Comparison of ENCODE assay signal across 30 cellular contexts in the genomic region with DNA sequence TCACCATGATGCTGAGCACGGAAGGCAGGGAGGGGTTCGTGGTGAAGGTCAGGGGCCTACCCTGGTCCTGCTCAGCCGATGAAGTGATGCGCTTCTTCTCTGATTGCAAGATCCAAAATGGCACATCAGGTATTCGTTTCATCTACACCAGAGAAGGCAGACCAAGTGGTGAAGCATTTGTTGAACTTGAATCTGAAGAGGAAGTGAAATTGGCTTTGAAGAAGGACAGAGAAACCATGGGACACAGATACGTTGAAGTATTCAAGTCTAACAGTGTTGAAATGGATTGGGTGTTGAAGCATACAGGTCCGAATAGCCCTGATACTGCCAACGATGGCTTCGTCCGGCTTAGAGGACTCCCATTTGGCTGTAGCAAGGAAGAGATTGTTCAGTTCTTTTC. TPM values are rescaled to one million over a fixed set of nuclear protein-coding genes. Genes with fewer than 3 reads are reported as not detected.
DNase-seq lines count a peak whose midpoint lies in the region; ATAC-seq, FAIRE-seq and TF ChIP-seq lines count a peak whose summit lies in the region.
"Had no signal": no experiment of that assay in that cellular context is flagged by ENCODE, and none has a peak within 500 bp of the region (broad histone marks: within the 10 kb centered on the region; RNA-seq: fewer than 3 reads in every experiment).

No MANE protein-coding gene starts in this region.

- peak overlapping the region in 3 of 8 donors; percentile 11 to 44 (median 22) for H3K27ac Mint-ChIP-seq in CD8-positive, alpha-beta memory T cell
- H3K27ac Mint-ChIP-seq: activated T-helper 1 cell treated with anti-CD3 and anti-CD28 coated beads, Interleukin-12 subunit alpha, Interleukin-12 subunit beta, Interleukin-2, Interleukin-4 antibody, amounts not matched to agents 30 ng/mL and 10 ng/mL and 1 ng/mL, durations not matched to agents 14 hours and 24 hours and 36 hours had no signal

- no peaks in the 10 kb centered on the region for H3K9me3 Mint-ChIP-seq in CD8-positive, alpha-beta memory T cell
- H3K9me3 Mint-ChIP-seq: activated T-helper 1 cell treated with anti-CD3 and anti-CD28 coated beads, Interleukin-12 subunit alpha, Interleukin-12 subunit beta, Interleukin-2, Interleukin-4 antibody, amounts not matched to agents 30 ng/mL and 10 ng/mL and 1 ng/mL, durations not matched to agents 14 hours and 24 hours and 36 hours had no signal

- H3K4me1 Mint-ChIP-seq in CD8-positive, alpha-beta memory T cell = peaks cover 37 to 64% (median 64%) of the 10 kb centered on the region in 3 donors

- no peak for TF ChIP-seq POLR2A in GM12878 (IDR thresholded peaks at IDR 0.05; ENCODE audit: low read depth, low read length)

- no peak for TF ChIP-seq RAD21 in GM12878 (IDR thresholded peaks at IDR 0.05; ENCODE audit: insufficient read depth, low read depth, low read length)

- no peak overlapping the region for H2AFZ ChIP-seq in GM12878 (ENCODE audit: control insufficient read depth, low read depth, low read length)
- H2AFZ ChIP-seq: parathyroid adenoma had no signal

- 62% methylated on average over 10 of the region's 10 CpGs for WGBS in right cardiac atrium
- 60% methylated on average over 10 of the region's 10 CpGs for WGBS in GM12878 (ENCODE audit: insufficient coverage, insufficient replicate concordance, low lambda C conversion rate, missing lambda C conversion rate)

- intact Hi-C loops in right cardiac atrium (cut with DNase I) (loop anchor here in 1 of 4 donors (10.0 kb wide), 1 partner anchor 393 kb away; no protein-coding TSS in a partner anchor), GM12878 (cut with micrococcal nuclease; ENCODE audit: unreplicated experiment) (no loop called here)

- H3K4me3 Mint-ChIP-seq in CD8-positive, alpha-beta memory T cell = peak overlapping the region in 1 of 7 donors; percentile 61
- H3K4me3 Mint-ChIP-seq: activated naive CD8-positive, alpha-beta T cell; activated T-helper 1 cell treated with anti-CD3 and anti-CD28 coated beads, Interleukin-12 subunit alpha, Interleukin-12 subunit beta, Interleukin-2, Interleukin-4 antibody, amounts not matched to agents 30 ng/mL and 10 ng/mL and 1 ng/mL, durations not matched to agents 14 hours and 24 hours and 36 hours had no signal

- H3K27me3 Mint-ChIP-seq in CD8-positive, alpha-beta memory T cell = peaks cover 0 to 9% of the 10 kb centered on the region in 2 donors
- H3K27me3 Mint-ChIP-seq: activated naive CD8-positive, alpha-beta T cell had no signal

- ATAC-seq in right cardiac atrium (no peak), GM12878 (no peak), HG02884 (IDR thresholded peaks at IDR 0.05; ENCODE audit: unreplicated experiment) (no peak)
- ATAC-seq: HCT116, heart left ventricle, lower lobe of right lung, right lobe of liver had no signal

- SMC1A ChIA-PET in GM12878 (lab: Charles Lee; ENCODE audit: uncharacterized antibody, unreplicated experiment) = interaction anchor here (1.1 to 2.2 kb wide), 3 partner anchors 21 to 344 kb away, joined by 4 to 6 read pairs (median 4); a partner anchor contains a TSS

- no peak for FAIRE-seq in GM12878 (lab: Jason Lieb, UNC)
- FAIRE-seq: RCC 7860 had no signal

- H3K4me1 ChIP-seq in right cardiac atrium (ENCODE audit: control insufficient read depth, insufficient read depth, low read length) (no peaks in the 10 kb centered on the region), right atrium auricular region (peaks cover 0 to 31% of the 10 kb centered on the region in 2 donors), GM12878 (ENCODE audit: control insufficient read depth, insufficient read depth, low read length) (peaks cover 22% of the 10 kb centered on the region)
- peaks cover 24% of the 10 kb centered on the region for H3K4me1 ChIP-seq in CD8-positive, alpha-beta memory T cell (ENCODE audit: insufficient read depth, low read length)

- peaks cover 4% of the 10 kb centered on the region for H3K36me3 ChIP-seq in right atrium auricular region
- H3K36me3 ChIP-seq in GM12878 (ENCODE audit: control insufficient read depth in 2 of 2, insufficient read depth in 2 of 2, low read length in 1 of 2) = peaks cover 0 to 4% of the 10 kb centered on the region in 2 experiments; a peak in 1 of 4 replicates
- peaks cover 6% of the 10 kb centered on the region for H3K36me3 ChIP-seq in CD8-positive, alpha-beta memory T cell (ENCODE audit: insufficient read depth, low read length)

- H3K27me3 ChIP-seq in right cardiac atrium (ENCODE audit: control insufficient read depth, insufficient read depth) (no peaks in the 10 kb centered on the region), right atrium auricular region (no peaks in the 10 kb centered on the region), GM12878 (replicated peaks in 1 of 2; ENCODE audit: control insufficient read depth in 2 of 2, insufficient read depth in 2 of 2, low read length in 1 of 2) (no peaks in the 10 kb centered on the region)
- no peaks in the 10 kb centered on the region for H3K27me3 ChIP-seq in CD8-positive, alpha-beta memory T cell (ENCODE audit: insufficient read depth, low read length, poor library complexity, severe bottlenecking)
- H3K27me3 ChIP-seq: right lobe of liver, SJSA1, suprapubic skin had no signal

- TF ChIP-seq EP300 in GM12878 (IDR thresholded peaks at IDR 0.05; ENCODE audit: borderline replicate concordance in 1 of 2, control insufficient read depth in 1 of 2, low read depth in 2 of 2, low read length in 2 of 2) = no peak

- no peak overlapping the region for H3K9ac ChIP-seq in GM12878 (ENCODE audit: control insufficient read depth, insufficient read depth, low read length)
- H3K9ac ChIP-seq: BLaER1, parathyroid adenoma had no signal

- H3K9me3 ChIP-seq in right cardiac atrium (ENCODE audit: control insufficient read depth, low read length) (no peaks in the 10 kb centered on the region), right atrium auricular region (no peaks in the 10 kb centered on the region), GM12878 (replicated peaks; ENCODE audit: control insufficient read depth, insufficient read depth, low read length) (no peaks in the 10 kb centered on the region; the same call in 2 of the 3 replicates)
- no peaks in the 10 kb centered on the region for H3K9me3 ChIP-seq in CD8-positive, alpha-beta memory T cell (ENCODE audit: low read length)
- H3K9me3 ChIP-seq: BLaER1, heart left ventricle, lower lobe of right lung, right lobe of liver, SJSA1, suprapubic skin had no signal

- in situ Hi-C loops in GM12878 (cut with MboI) = no loop called here

- RAD21 ChIA-PET in GM12878 (lab: Charles Lee; ENCODE audit: unreplicated experiment) = interaction anchor here (2.3 kb wide), 1 partner anchor 28 kb away, joined by 11 read pairs; no protein-coding TSS in a partner anchor

- DNase-seq in right cardiac atrium (no peak), right atrium auricular region (ENCODE audit: low spot score) (no peak), MV-4-11 (lab: John Stamatoyannopoulos, UW) (peak; percentile 75), GM12878 (ENCODE audit: low read depth, low spot score) (no peak), pons (ENCODE audit: low spot score) (peak; percentile 20), RWPE1 (ENCODE audit: low spot score) (no peak)
- no peak for DNase-seq in CD8-positive, alpha-beta memory T cell
- DNase-seq: activated CD4-positive, alpha-beta T cell treated with anti-CD3 and anti-CD28 coated beads for 4 hours; aorta; heart left ventricle; KG1; kidney glomerular epithelial cell; lower lobe of right lung; NCI-H524 treated with DMSO at 0.1 percent for 48 hours; right lobe of liver; stimulated activated CD4-positive, alpha-beta T cell treated with anti-CD3 and anti-CD28 coated beads, Interleukin-12 subunit alpha, Interleukin-12 subunit beta, amount 100 ng/mL, for 4 hours; stimulated activated CD4-positive, alpha-beta T cell treated with anti-CD3 and anti-CD28 coated beads, Interleukin-4, amount 100 ng/mL, for 1 hour; T-helper 1 cell had no signal

- TF ChIP-seq CTCF in right atrium auricular region (IDR thresholded peaks at IDR 0.05) = no peak
- no peak for TF ChIP-seq CTCF in GM12878 (IDR thresholded peaks at IDR 0.05 in 2 of 3, conservative IDR thresholded peaks at IDR 0.05 in 1 of 3; ENCODE audit: control insufficient read depth in 2 of 3, extremely low read depth in 1 of 3, insufficient read depth in 1 of 3, low read depth in 3 of 3, low read length in 3 of 3)
- TF ChIP-seq CTCF in RWPE1 (conservative IDR thresholded peaks at IDR 0.05; ENCODE audit: low read depth) = no peak

- no peaks in the 10 kb centered on the region for H4K20me1 ChIP-seq in GM12878 (ENCODE audit: control insufficient read depth, insufficient read depth)

- POLR2A ChIA-PET in GM12878 (lab: Charles Lee) = interaction anchor here (0.6 to 0.9 kb wide), 3 partner anchors 28 to 780 kb away, joined by 3 read pairs; a partner anchor contains a TSS
- POLR2A ChIA-PET in RWPE1 (lab: Yijun Ruan, JAX; ENCODE audit: low non-redundant PET) = no interaction called here
- POLR2A ChIA-PET in CD8-positive, alpha-beta memory T cell (lab: Charles Lee) = no interaction called here

- peak overlapping the region; percentile 27 for H3K27ac ChIP-seq in right cardiac atrium (ENCODE audit: low read length)
- H3K27ac ChIP-seq in right atrium auricular region = peak overlapping the region in 1 of 2 donors; percentile 18
- no peak overlapping the region for H3K27ac ChIP-seq in GM12878 (ENCODE audit: control insufficient read depth, insufficient read depth)
- no peak overlapping the region for H3K27ac ChIP-seq in RWPE1
- no peak overlapping the region for H3K27ac ChIP-seq in CD8-positive, alpha-beta memory T cell (ENCODE audit: low read depth, low read length)
- H3K27ac ChIP-seq: BLaER1, coronary artery, heart left ventricle, lower lobe of right lung, parathyroid adenoma, right lobe of liver, SJSA1, suprapubic skin had no signal

- 0 out of 2 replicates have a peak overlapping the region, but pooled peaks have one; percentile 7 for H3K4me2 ChIP-seq in GM12878 (ENCODE audit: control insufficient read depth, insufficient read depth)
- H3K4me2 ChIP-seq: BLaER1 had no signal

- CTCF ChIA-PET in GM12878 (lab: Yijun Ruan, JAX) = no interaction called here
- CTCF ChIA-PET in RWPE1 (lab: Yijun Ruan, JAX) = no interaction called here
- CTCF ChIA-PET in CD8-positive, alpha-beta memory T cell (lab: Charles Lee) = no interaction called here

- H3K36me3 Mint-ChIP-seq in CD8-positive, alpha-beta memory T cell = peaks cover 0 to 31% (median 3%) of the 10 kb centered on the region in 3 donors

- BruUV-seq in GM12878 (replicated peaks; lab: Mats Ljungman, UMichigan) = no TSS peak

- H3K79me2 ChIP-seq in GM12878 (ENCODE audit: control insufficient read depth, insufficient read depth, low read length) = peaks cover 47% of the 10 kb centered on the region

- no peak overlapping the region for H3K4me3 ChIP-seq in right cardiac atrium (ENCODE audit: low read length)
- no peak overlapping the region for H3K4me3 ChIP-seq in right atrium auricular region
- H3K4me3 ChIP-seq in GM12878 = no peak overlapping the region
- H3K4me3 ChIP-seq in CD8-positive, alpha-beta memory T cell (ENCODE audit: low read length) = no peak overlapping the region
- H3K4me3 ChIP-seq: BLaER1, coronary artery, heart left ventricle, lower lobe of right lung, right lobe of liver, SJSA1, suprapubic skin had no signal

RNA-seq across cellular contexts. Expression of a gene that starts 4.0 kb away (rescaled TPM):
- 10 to 100 TPM; 54.6 to 69.4 (median 58.8) TPM for total RNA-seq in right cardiac atrium
- 53.3 TPM for polyA plus RNA-seq in right cardiac atrium
- total RNA-seq in right atrium auricular region = 10 to 100 TPM; 40.5 to 48.5 TPM
- total RNA-seq in GM12878 (2013; cell fraction: nucleolus; rRNA removed) = 8.2 and 10.3 TPM in 2 replicates
- total RNA-seq in GM12878 (2014; rRNA removed) = 34.5 and 43.4 TPM in 2 replicates
- 67.0 and 69.1 TPM in 2 replicates for total RNA-seq in GM12878 (2014; rRNA removed; fragmentation: Illumina TruSeq; extraction: Trizol)
- total RNA-seq in GM12878 (2021) = 42.4 and 42.8 TPM in 2 replicates
- 33.7 TPM for polyA plus RNA-seq in GM12878 (2011; ENCODE audit: low read depth)
- polyA plus RNA-seq in GM12878 (2011; rRNA removed) = 46.6 and 61.9 TPM in 2 replicates
- 15.3 and 19.3 TPM in 2 replicates for polyA plus RNA-seq in GM12878 (2011; cell fraction: cytosol; rRNA removed)
- 9.5 and 17.9 TPM in 2 replicates for polyA plus RNA-seq in GM12878 (2011; cell fraction: nucleus; rRNA removed)
- 42.8 and 43.5 TPM in 2 replicates for polyA plus RNA-seq in GM12878 (2012)
- 73.3 and 90.2 TPM in 2 replicates for polyA plus RNA-seq in GM12878 (2014; fragmentation: Illumina TruSeq; extraction: Trizol)
- polyA plus RNA-seq in GM12878 (2014; fragmentation: Nextera tagmentation; extraction: Ambion mirVana) = 10 to 100 TPM; 55.7 to 90.8 TPM
- polyA plus RNA-seq in GM12878 (2014; rRNA removed) = 44.9 and 49.6 TPM in 2 replicates
- 100 to 1,000 TPM in 1 of 2 experiments, 10 to 100 TPM in 1; 98.1 to 102 TPM for polyA plus RNA-seq in GM12878 (2016; fragmentation: Nextera tagmentation; extraction: Ambion mirVana)
- 22.8 and 32.7 TPM in 2 replicates for polyA minus RNA-seq in GM12878 (2011; rRNA and poly(A)+ RNA removed)
- polyA minus RNA-seq in GM12878 (2011; cell fraction: cytosol; rRNA and poly(A)+ RNA removed) = 8.2 and 9.3 TPM in 2 replicates
- 3.4 and 6.9 TPM in 2 replicates for polyA minus RNA-seq in GM12878 (2011; cell fraction: nucleus; rRNA and poly(A)+ RNA removed)
- 10 to 100 TPM; 21.3 to 22.0 TPM for total RNA-seq in CD8-positive, alpha-beta memory T cell
- polyA plus RNA-seq in CD8-positive, alpha-beta memory T cell = 78.7 TPM

RNA-seq across cellular contexts. Expression of a gene that starts 4.3 kb away (rescaled TPM):
- total RNA-seq in right cardiac atrium (10 to 100 TPM; 10.4 to 20.5 (median 17.9) TPM), right atrium auricular region (10 to 100 TPM in 1 of 2 donors, 1 to 10 TPM in 1; 9.7 to 11.8 TPM), GM12878 (2014; rRNA removed) (23.3 and 23.8 TPM in 2 replicates), GM12878 (2014; rRNA removed; fragmentation: Illumina TruSeq; extraction: Trizol) (25.3 and 26.7 TPM in 2 replicates), GM12878 (2021) (24.4 and 25.0 TPM in 2 replicates)
- polyA plus RNA-seq in right cardiac atrium (20.7 TPM), GM12878 (2011; rRNA removed) (31.7 and 32.8 TPM in 2 replicates), GM12878 (2014; fragmentation: Illumina TruSeq; extraction: Trizol) (29.2 and 34.1 TPM in 2 replicates), GM12878 (2014; fragmentation: Nextera tagmentation; extraction: Ambion mirVana) (10 to 100 TPM; 39.2 to 66.4 TPM), GM12878 (2014; rRNA removed) (20.3 and 28.9 TPM in 2 replicates), GM12878 (2016; fragmentation: Nextera tagmentation; extraction: Ambion mirVana) (10 to 100 TPM; 26.8 to 29.8 TPM)
- 16.7 and 18.1 TPM in 2 replicates for total RNA-seq in GM12878 (2013; cell fraction: nucleolus; rRNA removed)
- polyA plus RNA-seq in GM12878 (2011; ENCODE audit: low read depth) = 24.9 TPM
- polyA plus RNA-seq in GM12878 (2011; cell fraction: cytosol; rRNA removed) = 20.5 and 22.7 TPM in 2 replicates
- polyA plus RNA-seq in GM12878 (2011; cell fraction: nucleus; rRNA removed) = 42.4 and 53.4 TPM in 2 replicates
- 17.1 and 23.4 TPM in 2 replicates for polyA plus RNA-seq in GM12878 (2012)
- polyA minus RNA-seq in GM12878 (2011; rRNA and poly(A)+ RNA removed) = 7.9 and 11.5 TPM in 2 replicates
- 4.8 and 7.3 TPM in 2 replicates for polyA minus RNA-seq in GM12878 (2011; cell fraction: cytosol; rRNA and poly(A)+ RNA removed)
- polyA minus RNA-seq in GM12878 (2011; cell fraction: nucleus; rRNA and poly(A)+ RNA removed) = 5.2 and 5.4 TPM in 2 replicates
- 10 to 100 TPM; 43.3 to 44.2 TPM for total RNA-seq in CD8-positive, alpha-beta memory T cell
- 17.0 TPM for polyA plus RNA-seq in CD8-positive, alpha-beta memory T cell

RNA-seq across cellular contexts. Expression of a gene that starts 21.2 kb away (rescaled TPM):
- total RNA-seq in right cardiac atrium (100 to 1,000 TPM in 2 of 4 donors, 10 to 100 TPM in 2; 71.2 to 109 (median 99.8) TPM), right atrium auricular region (1,000 to 10,000 TPM in 1 of 2 donors, 100 to 1,000 TPM in 1; 495 to 1,021 TPM), GM12878 (2014; rRNA removed) (1,479 and 1,585 TPM in 2 replicates), GM12878 (2014; rRNA removed; fragmentation: Illumina TruSeq; extraction: Trizol) (3,614 and 3,813 TPM in 2 replicates), GM12878 (2021) (425 and 522 TPM in 2 replicates)
- polyA plus RNA-seq in right cardiac atrium (1,005 TPM), GM12878 (2011; rRNA removed) (3,267 and 3,973 TPM in 2 replicates), GM12878 (2014; fragmentation: Illumina TruSeq; extraction: Trizol) (4,528 and 6,688 TPM in 2 replicates), GM12878 (2014; fragmentation: Nextera tagmentation; extraction: Ambion mirVana) (1,000 to 10,000 TPM; 3,535 to 3,952 TPM), GM12878 (2014; rRNA removed) (2,484 and 3,273 TPM in 2 replicates), GM12878 (2016; fragmentation: Nextera tagmentation; extraction: Ambion mirVana) (100 to 1,000 TPM; 771 to 830 TPM)
- 262 and 314 TPM in 2 replicates for total RNA-seq in GM12878 (2013; cell fraction: nucleolus; rRNA removed)
- polyA plus RNA-seq in GM12878 (2011; ENCODE audit: low read depth) = 219 TPM
- 615 and 2,011 TPM in 2 replicates for polyA plus RNA-seq in GM12878 (2011; cell fraction: cytosol; rRNA removed)
- 664 and 927 TPM in 2 replicates for polyA plus RNA-seq in GM12878 (2011; cell fraction: nucleus; rRNA removed)
- 1,929 and 2,829 TPM in 2 replicates for polyA plus RNA-seq in GM12878 (2012)
- 153 and 443 TPM in 2 replicates for polyA minus RNA-seq in GM12878 (2011; rRNA and poly(A)+ RNA removed)
- polyA minus RNA-seq in GM12878 (2011; cell fraction: cytosol; rRNA and poly(A)+ RNA removed) = 65.4 and 82.9 TPM in 2 replicates
- 56.8 and 89.8 TPM in 2 replicates for polyA minus RNA-seq in GM12878 (2011; cell fraction: nucleus; rRNA and poly(A)+ RNA removed)
- 100 to 1,000 TPM; 332 to 416 TPM for total RNA-seq in CD8-positive, alpha-beta memory T cell
- polyA plus RNA-seq in CD8-positive, alpha-beta memory T cell = 2,098 TPM

RNA-seq across cellular contexts. Expression of a gene that starts 26.0 kb away (rescaled TPM):
- 1 to 10 TPM; 1.6 to 3.6 (median 3.3) TPM for total RNA-seq in right cardiac atrium
- polyA plus RNA-seq in right cardiac atrium = 0.88 TPM
- total RNA-seq in right atrium auricular region = 1 to 10 TPM; 2.1 to 2.4 TPM
- total RNA-seq in GM12878 (2013; cell fraction: nucleolus; rRNA removed) = 232 and 237 TPM in 2 replicates
- total RNA-seq in GM12878 (2014; rRNA removed) = 69.0 and 79.8 TPM in 2 replicates
- total RNA-seq in GM12878 (2014; rRNA removed; fragmentation: Illumina TruSeq; extraction: Trizol) = 112 and 117 TPM in 2 replicates
- total RNA-seq in GM12878 (2021) = 96.3 and 99.5 TPM in 2 replicates
- polyA plus RNA-seq in GM12878 (2011; ENCODE audit: low read depth) = 81.3 TPM
- polyA plus RNA-seq in GM12878 (2011; rRNA removed) = 82.0 and 96.3 TPM in 2 replicates
- polyA plus RNA-seq in GM12878 (2011; cell fraction: cytosol; rRNA removed) = 52.8 and 54.3 TPM in 2 replicates
- polyA plus RNA-seq in GM12878 (2011; cell fraction: nucleus; rRNA removed) = 101 and 126 TPM in 2 replicates
- polyA plus RNA-seq in GM12878 (2012) = 88.1 and 105 TPM in 2 replicates
- polyA plus RNA-seq in GM12878 (2014; fragmentation: Illumina TruSeq; extraction: Trizol) = 154 and 191 TPM in 2 replicates
- polyA plus RNA-seq in GM12878 (2014; fragmentation: Nextera tagmentation; extraction: Ambion mirVana) = 10 to 100 TPM; 24.0 to 94.5 TPM
- polyA plus RNA-seq in GM12878 (2014; rRNA removed) = 99.0 and 104 TPM in 2 replicates
- polyA plus RNA-seq in GM12878 (2016; fragmentation: Nextera tagmentation; extraction: Ambion mirVana) = 10 to 100 TPM; 81.9 to 83.3 TPM
- 42.1 and 46.4 TPM in 2 replicates for polyA minus RNA-seq in GM12878 (2011; rRNA and poly(A)+ RNA removed)
- 16.4 and 20.7 TPM in 2 replicates for polyA minus RNA-seq in GM12878 (2011; cell fraction: cytosol; rRNA and poly(A)+ RNA removed)
- 28.5 and 35.8 TPM in 2 replicates for polyA minus RNA-seq in GM12878 (2011; cell fraction: nucleus; rRNA and poly(A)+ RNA removed)
- under 1 TPM; 0.48 to 0.60 TPM for total RNA-seq in CD8-positive, alpha-beta memory T cell
- polyA plus RNA-seq in CD8-positive, alpha-beta memory T cell = not detected
- total RNA-seq: activated T-helper 1 cell treated with anti-CD3 and anti-CD28 coated beads, Interleukin-12 subunit alpha, Interleukin-12 subunit beta, Interleukin-2, Interleukin-4 antibody, amounts not matched to agents 30 ng/mL and 10 ng/mL and 1 ng/mL, durations not matched to agents 14 hours and 24 hours and 36 hours; fibroblast of villous mesenchyme; SJSA1 had no signal
- polyA plus RNA-seq: neural cell had no signal

Comparison
In these comparisons a context has a peak if more than half of its experiments do, and no peak if none do; other contexts are left out.
1. DNase-seq: peak in MV-4-11 (single experiment) and pons (single experiment); none in right cardiac atrium (0 of 3), right atrium auricular region (single experiment), GM12878 (single experiment), RWPE1 (single experiment) and CD8-positive, alpha-beta memory T cell (0 of 5).